ENCODE assay signal across 24 cellular contexts in the genomic region with DNA sequence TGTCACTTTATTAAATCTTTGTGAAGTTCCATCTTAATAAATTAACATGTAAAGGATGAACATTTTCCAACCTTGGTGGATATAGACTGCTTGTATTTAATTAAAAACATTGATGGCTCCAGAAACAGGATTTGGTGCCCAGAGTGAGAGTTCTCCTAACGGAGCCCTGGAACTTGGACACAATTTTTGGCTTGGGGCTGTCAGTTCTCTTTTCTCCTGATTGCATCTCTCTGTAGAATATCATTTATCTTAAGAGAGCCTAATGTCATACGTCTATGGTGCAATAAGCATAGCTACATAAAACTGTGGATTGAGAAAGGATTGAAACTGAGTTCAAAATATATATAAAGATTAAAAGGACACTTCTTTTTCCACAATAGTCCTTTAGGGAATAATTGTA.
"Had no signal": no experiment of that assay in that cellular context is flagged by ENCODE, and none has a peak within 500 bp of the region (broad histone marks: within the 10 kb centered on the region; RNA-seq: fewer than 3 reads in every experiment).

No MANE protein-coding gene starts in this region.

- H3K79me2 ChIP-seq: parathyroid adenoma had no signal

- H3K27me3 ChIP-seq: neural progenitor cell, ovary, right lobe of liver, sigmoid colon, stomach, thyroid gland, tibial nerve, upper lobe of left lung, vagina had no signal

- H3K4me3 ChIP-seq: neural progenitor cell, ovary, psoas muscle, right lobe of liver, sigmoid colon, stomach, thoracic aorta, thyroid gland, tibial nerve, upper lobe of left lung, vagina had no signal

- H3K9me3 ChIP-seq: ovary, psoas muscle, right lobe of liver, sigmoid colon, stomach, thoracic aorta, thyroid gland, tibial nerve, upper lobe of left lung, vagina had no signal

- H3K36me3 ChIP-seq: neural progenitor cell, ovary, right lobe of liver, sigmoid colon, stomach, thoracic aorta, thyroid gland, tibial nerve, upper lobe of left lung, vagina had no signal

- H3K4me2 ChIP-seq: neural progenitor cell had no signal

- H3K27ac ChIP-seq: neural progenitor cell, ovary, parathyroid adenoma, psoas muscle, right lobe of liver, sigmoid colon, stomach, thoracic aorta, thyroid gland, tibial nerve, vagina had no signal

- ATAC-seq: psoas muscle; right cardiac atrium; right lobe of liver; stimulated activated effector memory CD8-positive, alpha-beta T cell treated with anti-CD3 and anti-CD28 coated beads, Interleukin-12 subunit alpha, Interleukin-12 subunit beta, amount 100 ng/mL, for 72 hours; stimulated activated naive B cell treated with anti-CD40 and anti-IgM and Interleukin-4, amounts not matched to agents 10 μg/mL and 1 μg/mL and 100 μg/mL, for 72 hours had no signal

- H2AFZ ChIP-seq: parathyroid adenoma had no signal

- H3K9ac ChIP-seq: neural progenitor cell, parathyroid adenoma had no signal

- DNase-seq: occipital lobe; ovary; posterior cingulate gyrus; psoas muscle; right lobe of liver; sigmoid colon; small intestine; stimulated activated CD4-positive, alpha-beta T cell treated with anti-CD3 and anti-CD28 coated beads, Interleukin-15, amount 100 ng/mL, for 24 hours; stimulated activated CD4-positive, alpha-beta T cell treated with anti-CD3 and anti-CD28 coated beads, Interleukin-2, amount 100 ng/mL, for 24 hours; stimulated activated CD4-positive, alpha-beta T cell treated with anti-CD3 and anti-CD28 coated beads, Interleukin-2, amount 100 ng/mL, for 48 hours; stimulated activated CD4-positive, alpha-beta T cell treated with anti-CD3 and anti-CD28 coated beads, Interleukin-4, amount 100 ng/mL, for 24 hours; stimulated activated naive B cell treated with anti-CD40 and anti-IgM and Interleukin-4, amounts not matched to agents 10 μg/mL and 1 μg/mL and 100 μg/mL, for 72 hours; stimulated activated naive CD4-positive, alpha-beta T cell treated with Interleukin-2 at 50 U/mL for 16 hours; stomach; thyroid gland; trophoblast cell; upper lobe of left lung had no signal

- H3K4me1 ChIP-seq: neural progenitor cell, parathyroid adenoma, psoas muscle, right lobe of liver, sigmoid colon, stomach, thyroid gland, tibial nerve, upper lobe of left lung, vagina had no signal
